17 cellular contexts compared by ENCODE assay signal in genomic region chr14:33979613-33980276, GRCh38. TPM values are rescaled to one million over a fixed set of nuclear protein-coding genes. Genes with fewer than 3 reads are reported as not detected.
A peak's percentile ranks its signal among the peaks of the same experiment; 100 is the strongest.
DNase-seq lines count a peak whose midpoint lies in the region; ATAC-seq and TF ChIP-seq lines count a peak whose summit lies in the region.
"Had no signal": no experiment of that assay in that cellular context is flagged by ENCODE, and none has a peak within 500 bp of the region (broad histone marks: within the 10 kb centered on the region; RNA-seq: fewer than 3 reads in every experiment).

No MANE protein-coding gene starts in this region.

- ATAC-seq in activated CD8-positive, alpha-beta T cell treated with anti-CD3 and anti-CD28 coated beads, Interleukin-2, amount 10 ng/mL, durations not matched to agents 7 days and 5 days: no peak
- no peak for ATAC-seq in activated CD8-positive, alpha-beta T cell treated with anti-CD3 and anti-CD28 coated beads for 36 hours
- ATAC-seq in GM21825 (IDR thresholded peaks at IDR 0.05; ENCODE audit: unreplicated experiment): peak; percentile 75
- ATAC-seq in HG03432 (IDR thresholded peaks at IDR 0.05; ENCODE audit: unreplicated experiment): peak; percentile 81
- ATAC-seq in stimulated activated naive B cell treated with anti-CD40 and anti-IgM and Interleukin-4, amounts not matched to agents 10 μg/mL and 1 μg/mL and 100 μg/mL, for 72 hours (replicated peaks): peak; percentile 91 to 93
- no peak for ATAC-seq in activated T-cell treated with anti-CD3 and anti-CD28 coated beads, Interleukin-2, amount 50 U/mL, for 4 hours
- ATAC-seq: WTC11 had no signal

- no peaks in the 10 kb centered on the region for H3K27me3 ChIP-seq in CD8-positive, alpha-beta memory T cell (ENCODE audit: insufficient read depth, low read length, poor library complexity, severe bottlenecking)
- H3K27me3 ChIP-seq: tibial nerve had no signal

- peaks cover 28% of the 10 kb centered on the region for H3K4me1 Mint-ChIP-seq in activated CD8-positive, alpha-beta T cell treated with anti-CD3 and anti-CD28 coated beads, Interleukin-2, amount 10 ng/mL, durations not matched to agents 7 days and 5 days (ENCODE audit: low read depth)
- H3K4me1 Mint-ChIP-seq in activated CD8-positive, alpha-beta T cell treated with anti-CD3 and anti-CD28 coated beads for 36 hours (ENCODE audit: low read depth): peaks cover 7% of the 10 kb centered on the region
- H3K4me1 Mint-ChIP-seq in stimulated activated naive B cell treated with anti-CD40 and anti-IgM and Interleukin-4, amounts not matched to agents 10 μg/mL and 1 μg/mL and 100 μg/mL, for 72 hours: peaks cover 9 to 25% of the 10 kb centered on the region in 2 donors
- H3K4me1 Mint-ChIP-seq in CD8-positive, alpha-beta memory T cell: peaks cover 3 to 5% (median 3%) of the 10 kb centered on the region in 3 donors
- peaks cover 7% of the 10 kb centered on the region for H3K4me1 Mint-ChIP-seq in activated T-cell treated with anti-CD3 and anti-CD28 coated beads, Interleukin-2, amount 50 U/mL, for 4 hours (ENCODE audit: low read depth)
- H3K4me1 Mint-ChIP-seq: WTC11 had no signal

- no peaks in the 10 kb centered on the region for H3K4me1 ChIP-seq in CD8-positive, alpha-beta memory T cell (ENCODE audit: insufficient read depth, low read length)
- H3K4me1 ChIP-seq: tibial nerve had no signal

- intact Hi-C loops in activated CD8-positive, alpha-beta T cell treated with anti-CD3 and anti-CD28 coated beads for 36 hours (cut with micrococcal nuclease): no loop called here

- no peaks in the 10 kb centered on the region for H3K9me3 ChIP-seq in CD8-positive, alpha-beta memory T cell (ENCODE audit: low read length)
- H3K9me3 ChIP-seq: SK-N-SH had no signal

- H3K36me3 ChIP-seq in CD8-positive, alpha-beta memory T cell (ENCODE audit: insufficient read depth, low read length): no peaks in the 10 kb centered on the region
- H3K36me3 ChIP-seq: tibial nerve had no signal

- no peak overlapping the region for H3K4me3 ChIP-seq in CD8-positive, alpha-beta memory T cell (ENCODE audit: low read length)
- H3K4me3 ChIP-seq: lung, tibial nerve had no signal

- H3K27ac Mint-ChIP-seq in activated CD8-positive, alpha-beta T cell treated with anti-CD3 and anti-CD28 coated beads, Interleukin-2, amount 10 ng/mL, durations not matched to agents 7 days and 5 days: peak overlapping the region; percentile 62
- no peak overlapping the region for H3K27ac Mint-ChIP-seq in activated CD8-positive, alpha-beta T cell treated with anti-CD3 and anti-CD28 coated beads for 36 hours
- H3K27ac Mint-ChIP-seq in stimulated activated naive B cell treated with anti-CD40 and anti-IgM and Interleukin-4, amounts not matched to agents 10 μg/mL and 1 μg/mL and 100 μg/mL, for 72 hours: no peak overlapping the region
- no peak overlapping the region for H3K27ac Mint-ChIP-seq in CD8-positive, alpha-beta memory T cell
- H3K27ac Mint-ChIP-seq: WTC11 had no signal

- H3K27me3 Mint-ChIP-seq in activated CD8-positive, alpha-beta T cell treated with anti-CD3 and anti-CD28 coated beads, Interleukin-2, amount 10 ng/mL, durations not matched to agents 7 days and 5 days (ENCODE audit: low read depth): peaks cover 5% of the 10 kb centered on the region
- H3K27me3 Mint-ChIP-seq in activated CD8-positive, alpha-beta T cell treated with anti-CD3 and anti-CD28 coated beads for 36 hours: no peaks in the 10 kb centered on the region
- peaks cover 0 to 6% of the 10 kb centered on the region in 2 donors for H3K27me3 Mint-ChIP-seq in stimulated activated naive B cell treated with anti-CD40 and anti-IgM and Interleukin-4, amounts not matched to agents 10 μg/mL and 1 μg/mL and 100 μg/mL, for 72 hours
- H3K27me3 Mint-ChIP-seq in CD8-positive, alpha-beta memory T cell: no peaks in the 10 kb centered on the region
- no peaks in the 10 kb centered on the region for H3K27me3 Mint-ChIP-seq in activated T-cell treated with anti-CD3 and anti-CD28 coated beads, Interleukin-2, amount 50 U/mL, for 4 hours (ENCODE audit: low read depth)

- H3K4me3 Mint-ChIP-seq in activated CD8-positive, alpha-beta T cell treated with anti-CD3 and anti-CD28 coated beads, Interleukin-2, amount 10 ng/mL, durations not matched to agents 7 days and 5 days: no peak overlapping the region
- H3K4me3 Mint-ChIP-seq in activated CD8-positive, alpha-beta T cell treated with anti-CD3 and anti-CD28 coated beads for 36 hours: no peak overlapping the region
- H3K4me3 Mint-ChIP-seq in stimulated activated naive B cell treated with anti-CD40 and anti-IgM and Interleukin-4, amounts not matched to agents 10 μg/mL and 1 μg/mL and 100 μg/mL, for 72 hours: no peak overlapping the region
- no peak overlapping the region for H3K4me3 Mint-ChIP-seq in CD8-positive, alpha-beta memory T cell
- H3K4me3 Mint-ChIP-seq in activated T-cell treated with anti-CD3 and anti-CD28 coated beads, Interleukin-2, amount 50 U/mL, for 4 hours: no peak overlapping the region
- H3K4me3 Mint-ChIP-seq: WTC11 had no signal

- no peaks in the 10 kb centered on the region for H3K9me3 Mint-ChIP-seq in activated CD8-positive, alpha-beta T cell treated with anti-CD3 and anti-CD28 coated beads, Interleukin-2, amount 10 ng/mL, durations not matched to agents 7 days and 5 days (ENCODE audit: insufficient read depth)
- peaks cover 2% of the 10 kb centered on the region for H3K9me3 Mint-ChIP-seq in activated CD8-positive, alpha-beta T cell treated with anti-CD3 and anti-CD28 coated beads for 36 hours
- peaks cover 0 to 3% of the 10 kb centered on the region in 2 donors for H3K9me3 Mint-ChIP-seq in stimulated activated naive B cell treated with anti-CD40 and anti-IgM and Interleukin-4, amounts not matched to agents 10 μg/mL and 1 μg/mL and 100 μg/mL, for 72 hours
- peaks cover 0 to 6% (median 0%) of the 10 kb centered on the region in 5 donors for H3K9me3 Mint-ChIP-seq in CD8-positive, alpha-beta memory T cell
- no peaks in the 10 kb centered on the region for H3K9me3 Mint-ChIP-seq in activated T-cell treated with anti-CD3 and anti-CD28 coated beads, Interleukin-2, amount 50 U/mL, for 4 hours

- DNase-seq in activated CD8-positive, alpha-beta T cell treated with anti-CD3 and anti-CD28 coated beads, Interleukin-2, amount 10 ng/mL, durations not matched to agents 7 days and 5 days: no peak
- no peak for DNase-seq in activated CD8-positive, alpha-beta T cell treated with anti-CD3 and anti-CD28 coated beads for 36 hours
- no peak for DNase-seq in stimulated activated naive B cell treated with anti-CD40 and anti-IgM and Interleukin-4, amounts not matched to agents 10 μg/mL and 1 μg/mL and 100 μg/mL, for 72 hours
- DNase-seq in CD8-positive, alpha-beta memory T cell: no peak
- DNase-seq in AG20443 (ENCODE audit: low spot score): no peak
- no peak for DNase-seq in activated T-cell treated with anti-CD3 and anti-CD28 coated beads, Interleukin-2, amount 50 U/mL, for 4 hours
- DNase-seq: amygdala, cortex of kidney, NCI-H187 treated with DMSO at 0.1 percent for 48 hours, nucleus accumbens had no signal

- peaks cover 3% of the 10 kb centered on the region for H3K36me3 Mint-ChIP-seq in activated CD8-positive, alpha-beta T cell treated with anti-CD3 and anti-CD28 coated beads, Interleukin-2, amount 10 ng/mL, durations not matched to agents 7 days and 5 days (ENCODE audit: low read depth)
- H3K36me3 Mint-ChIP-seq in activated CD8-positive, alpha-beta T cell treated with anti-CD3 and anti-CD28 coated beads for 36 hours (ENCODE audit: low read depth): no peaks in the 10 kb centered on the region
- H3K36me3 Mint-ChIP-seq in stimulated activated naive B cell treated with anti-CD40 and anti-IgM and Interleukin-4, amounts not matched to agents 10 μg/mL and 1 μg/mL and 100 μg/mL, for 72 hours: no peaks in the 10 kb centered on the region
- H3K36me3 Mint-ChIP-seq in CD8-positive, alpha-beta memory T cell: peaks cover 0 to 2% (median 0%) of the 10 kb centered on the region in 3 donors
- H3K36me3 Mint-ChIP-seq in activated T-cell treated with anti-CD3 and anti-CD28 coated beads, Interleukin-2, amount 50 U/mL, for 4 hours (ENCODE audit: insufficient read depth): no peaks in the 10 kb centered on the region

- TF ChIP-seq CTCF in activated CD8-positive, alpha-beta T cell treated with anti-CD3 and anti-CD28 coated beads for 36 hours (IDR thresholded peaks at IDR 0.05): no peak

- POLR2A ChIA-PET in activated CD8-positive, alpha-beta T cell treated with anti-CD3 and anti-CD28 coated beads, Interleukin-2, amount 10 ng/mL, durations not matched to agents 7 days and 5 days (lab: Charles Lee): no interaction called here
- POLR2A ChIA-PET in activated CD8-positive, alpha-beta T cell treated with anti-CD3 and anti-CD28 coated beads for 36 hours (lab: Charles Lee): no interaction called here
- POLR2A ChIA-PET in CD8-positive, alpha-beta memory T cell (lab: Charles Lee): no interaction called here

- CTCF ChIA-PET in activated CD8-positive, alpha-beta T cell treated with anti-CD3 and anti-CD28 coated beads, Interleukin-2, amount 10 ng/mL, durations not matched to agents 7 days and 5 days (lab: Charles Lee): no interaction called here
- CTCF ChIA-PET in activated CD8-positive, alpha-beta T cell treated with anti-CD3 and anti-CD28 coated beads for 36 hours (lab: Charles Lee): interaction anchor here (1.3 kb wide), 1 partner anchor 119 kb away, joined by 4 read pairs; no protein-coding TSS in a partner anchor
- CTCF ChIA-PET in CD8-positive, alpha-beta memory T cell (lab: Charles Lee): no interaction called here

- H3K27ac ChIP-seq in CD8-positive, alpha-beta memory T cell (ENCODE audit: low read depth, low read length): no peak overlapping the region
- H3K27ac ChIP-seq: KMS-11, tibial nerve had no signal

RNA-seq across cellular contexts. Expression of gene EGLN3, which starts 28.9 kb away (rescaled TPM):
- total RNA-seq in activated CD8-positive, alpha-beta T cell treated with anti-CD3 and anti-CD28 coated beads, Interleukin-2, amount 10 ng/mL, durations not matched to agents 7 days and 5 days: 10 to 100 TPM; 12.7 to 13.7 TPM
- total RNA-seq in activated CD8-positive, alpha-beta T cell treated with anti-CD3 and anti-CD28 coated beads for 36 hours: 1 to 10 TPM; 3.5 to 4.2 TPM
- total RNA-seq in CD8-positive, alpha-beta memory T cell: 1 to 10 TPM; 1.6 to 2.1 TPM
- 2.5 TPM for polyA plus RNA-seq in CD8-positive, alpha-beta memory T cell
- total RNA-seq in activated T-cell treated with anti-CD3 and anti-CD28 coated beads, Interleukin-2, amount 50 U/mL, for 4 hours: 1 to 10 TPM; 2.0 to 2.8 (median 2.4) TPM

Comparison
In these comparisons a context has a peak if more than half of its experiments do, and no peak if none do; other contexts are left out.
1. ATAC-seq: peak in GM21825 (single experiment), HG03432 (single experiment) and stimulated activated naive B cell treated with anti-CD40 and anti-IgM and Interleukin-4, amounts not matched to agents 10 μg/mL and 1 μg/mL and 100 μg/mL, for 72 hours (2 of 2); none in activated CD8-positive, alpha-beta T cell treated with anti-CD3 and anti-CD28 coated beads, Interleukin-2, amount 10 ng/mL, durations not matched to agents 7 days and 5 days (single experiment), activated CD8-positive, alpha-beta T cell treated with anti-CD3 and anti-CD28 coated beads for 36 hours (single experiment) and activated T-cell treated with anti-CD3 and anti-CD28 coated beads, Interleukin-2, amount 50 U/mL, for 4 hours (0 of 2).